11 cellular contexts compared by ENCODE assay signal in genomic region chr11:128796275-128796674, GRCh38.
DNase-seq lines count a peak whose midpoint lies in the region; ATAC-seq, FAIRE-seq and TF ChIP-seq lines count a peak whose summit lies in the region.
"Had no signal": no experiment of that assay in that cellular context is flagged by ENCODE, and none has a peak within 500 bp of the region (broad histone marks: within the 10 kb centered on the region; RNA-seq: fewer than 3 reads in every experiment).

No MANE protein-coding gene starts in this region.

- no peaks in the 10 kb centered on the region for H3K9me3 ChIP-seq in naive thymus-derived CD4-positive, alpha-beta T cell (ENCODE audit: control insufficient read depth in 2 of 3, low read length in 3 of 3)
- H3K9me3 ChIP-seq: thoracic aorta had no signal

- H3K4me1 ChIP-seq in naive thymus-derived CD4-positive, alpha-beta T cell (ENCODE audit: control insufficient read depth in 2 of 2, insufficient read depth in 2 of 2, low read length in 2 of 2) = no peaks in the 10 kb centered on the region

- DNase-seq in naive thymus-derived CD4-positive, alpha-beta T cell = no peak
- DNase-seq in H54 (ENCODE audit: insufficient read length, low spot score) (no peak), NCI-H524 treated with DMSO at 0.1 percent for 48 hours (lab: John Stamatoyannopoulos, UW) (no peak), COLO668 (lab: John Stamatoyannopoulos, UW; ENCODE audit: unreplicated experiment) (no peak)
- DNase-seq in activated naive CD4-positive, alpha-beta T cell treated with Interleukin-2 at 50 U/mL for 16 hours = no peak
- DNase-seq: activated effector memory CD4-positive, alpha-beta T cell treated with anti-CD3 and anti-CD28 coated beads, Interleukin-2, amount 50 U/mL, for 16 hours had no signal

- CTCF ChIA-PET in naive thymus-derived CD4-positive, alpha-beta T cell (lab: Charles Lee) = no interaction called here

- no peaks in the 10 kb centered on the region for H3K9me3 Mint-ChIP-seq in naive thymus-derived CD4-positive, alpha-beta T cell

- peaks cover 7 to 41% (median 32%) of the 10 kb centered on the region in 7 donors for H3K4me1 Mint-ChIP-seq in naive thymus-derived CD4-positive, alpha-beta T cell

- intact Hi-C loops in naive thymus-derived CD4-positive, alpha-beta T cell (cut with micrococcal nuclease) = no loop called here

- no peak overlapping the region for H3K27ac ChIP-seq in naive thymus-derived CD4-positive, alpha-beta T cell (ENCODE audit: low read depth, low read length)
- H3K27ac ChIP-seq: thoracic aorta had no signal

- H3K27me3 Mint-ChIP-seq in naive thymus-derived CD4-positive, alpha-beta T cell = no peaks in the 10 kb centered on the region

- H3K4me3 ChIP-seq in naive thymus-derived CD4-positive, alpha-beta T cell (ENCODE audit: low read length) = no peak overlapping the region
- H3K4me3 ChIP-seq: thoracic aorta had no signal

- no peak overlapping the region for H3K4me3 Mint-ChIP-seq in naive thymus-derived CD4-positive, alpha-beta T cell

- no peak for FAIRE-seq in H54 (lab: Jason Lieb, UNC)
- FAIRE-seq: H1 had no signal

- POLR2A ChIA-PET in naive thymus-derived CD4-positive, alpha-beta T cell (lab: Charles Lee) = interaction anchor here (0.7 kb wide), 1 partner anchor 125 kb away, joined by 3 read pairs; no protein-coding TSS in a partner anchor

- H3K27me3 ChIP-seq in naive thymus-derived CD4-positive, alpha-beta T cell (ENCODE audit: control insufficient read depth in 2 of 2, insufficient read depth in 2 of 2, low read length in 2 of 2) = no peaks in the 10 kb centered on the region

- peak; percentile 100 for ATAC-seq in GM18519 (IDR thresholded peaks at IDR 0.05; ENCODE audit: low FRiP score, unreplicated experiment)
- peak; percentile 99 for ATAC-seq in GM21717 (IDR thresholded peaks at IDR 0.05; ENCODE audit: unreplicated experiment)
- ATAC-seq in HG03469 (IDR thresholded peaks at IDR 0.05; ENCODE audit: unreplicated experiment) = peak; percentile 99
- no peak for ATAC-seq in naive thymus-derived CD4-positive, alpha-beta T cell

- H3K36me3 Mint-ChIP-seq in naive thymus-derived CD4-positive, alpha-beta T cell = peaks cover 8 to 69% (median 33%) of the 10 kb centered on the region in 5 donors

- no peak for TF ChIP-seq POLR2A in H54 (IDR thresholded peaks at IDR 0.05; ENCODE audit: low read depth, low read length)

- peaks cover 0 to 76% (median 30%) of the 10 kb centered on the region in 3 experiments for H3K36me3 ChIP-seq in naive thymus-derived CD4-positive, alpha-beta T cell (ENCODE audit: control insufficient read depth in 2 of 3, insufficient read depth in 3 of 3, low read length in 3 of 3)
- H3K36me3 ChIP-seq: thoracic aorta had no signal

- H3K27ac Mint-ChIP-seq in naive thymus-derived CD4-positive, alpha-beta T cell = peak overlapping the region in 5 of 9 donors; percentile 0 to 61 (median 21)
